In genomic region chr1:151763990-151764389, GRCh38 we compare ENCODE assay signal across 9 cellular contexts. TPM values are rescaled to one million over a fixed set of nuclear protein-coding genes. Genes with fewer than 3 reads are reported as not detected.
DNase-seq lines count a peak whose midpoint lies in the region; ATAC-seq and TF ChIP-seq lines count a peak whose summit lies in the region.
"Had no signal": no experiment of that assay in that cellular context is flagged by ENCODE, and none has a peak within 500 bp of the region (broad histone marks: within the 10 kb centered on the region; RNA-seq: fewer than 3 reads in every experiment).

No MANE protein-coding gene starts in this region.

- peak overlapping the region; percentile 80 to 84 for H3K27ac ChIP-seq in testis

- H3K9me3 ChIP-seq in iPS-18c (ENCODE audit: control insufficient read depth, insufficient read depth, low read length) (peaks cover 2% of the 10 kb centered on the region), testis (no peaks in the 10 kb centered on the region)

- H3K4me1 ChIP-seq in testis: no peaks in the 10 kb centered on the region

- H3K27me3 Mint-ChIP-seq in T-helper 1 cell treated with Interleukin-12 subunit alpha and Interleukin-12 subunit beta and Interleukin-4 antibody, amounts not matched to agents 30 μg/mL and 1 μg/mL, for 36 hours (ENCODE audit: low read depth): no peaks in the 10 kb centered on the region
- no peaks in the 10 kb centered on the region for H3K27me3 Mint-ChIP-seq in activated naive CD8-positive, alpha-beta T cell

- intact Hi-C loops in testis (cut with DNase I; ENCODE audit: low total_unique reads): no loop called here

- DNase-seq in T-helper 1 cell (no peak), testis (no peak), MV-4-11 (lab: John Stamatoyannopoulos, UW) (no peak), omental fat pad (ENCODE audit: low spot score) (no peak)

- TF ChIP-seq CTCF in testis (IDR thresholded peaks at IDR 0.05) (no peak), omental fat pad (IDR thresholded peaks at IDR 0.05) (no peak)

- ATAC-seq in omental fat pad (ENCODE audit: low FRiP score): no peak
- no peak for ATAC-seq in HG03521 (IDR thresholded peaks at IDR 0.05; ENCODE audit: unreplicated experiment)

- H3K36me3 Mint-ChIP-seq in T-helper 1 cell treated with Interleukin-12 subunit alpha and Interleukin-12 subunit beta and Interleukin-4 antibody, amounts not matched to agents 30 μg/mL and 1 μg/mL, for 36 hours (ENCODE audit: low read depth): peaks cover 27% of the 10 kb centered on the region
- peaks cover 2% of the 10 kb centered on the region for H3K36me3 Mint-ChIP-seq in activated naive CD8-positive, alpha-beta T cell

- H3K27ac Mint-ChIP-seq in T-helper 1 cell treated with Interleukin-12 subunit alpha and Interleukin-12 subunit beta and Interleukin-4 antibody, amounts not matched to agents 30 μg/mL and 1 μg/mL, for 36 hours: peak overlapping the region; percentile 87
- peak overlapping the region; percentile 97 for H3K27ac Mint-ChIP-seq in activated naive CD8-positive, alpha-beta T cell

- H3K4me3 ChIP-seq in iPS-18c (ENCODE audit: insufficient read depth, low read depth, low read length) (peak overlapping the region; percentile 81), testis (peak overlapping the region; percentile 79 to 85)

- no peaks in the 10 kb centered on the region for H3K27me3 ChIP-seq in testis

- H3K4me1 Mint-ChIP-seq in T-helper 1 cell treated with Interleukin-12 subunit alpha and Interleukin-12 subunit beta and Interleukin-4 antibody, amounts not matched to agents 30 μg/mL and 1 μg/mL, for 36 hours (ENCODE audit: low read depth): peaks cover 25% of the 10 kb centered on the region
- peaks cover 17% of the 10 kb centered on the region for H3K4me1 Mint-ChIP-seq in activated naive CD8-positive, alpha-beta T cell (ENCODE audit: low read depth)

- WGBS in testis, 2 donors: 33 to 38% methylated on average over 10 of the region's 10 CpGs

- H3K9me3 Mint-ChIP-seq in T-helper 1 cell treated with Interleukin-12 subunit alpha and Interleukin-12 subunit beta and Interleukin-4 antibody, amounts not matched to agents 30 μg/mL and 1 μg/mL, for 36 hours: no peaks in the 10 kb centered on the region
- H3K9me3 Mint-ChIP-seq in activated naive CD8-positive, alpha-beta T cell (ENCODE audit: low read depth): no peaks in the 10 kb centered on the region

- peak overlapping the region; percentile 85 for H3K4me3 Mint-ChIP-seq in T-helper 1 cell treated with Interleukin-12 subunit alpha and Interleukin-12 subunit beta and Interleukin-4 antibody, amounts not matched to agents 30 μg/mL and 1 μg/mL, for 36 hours
- H3K4me3 Mint-ChIP-seq in activated naive CD8-positive, alpha-beta T cell: peak overlapping the region; percentile 94

- no peaks in the 10 kb centered on the region for H3K36me3 ChIP-seq in testis (ENCODE audit: low read depth, missing control alignments)

- TF ChIP-seq POLR2A in testis (IDR thresholded peaks at IDR 0.05): no peak

RNA-seq across cellular contexts. Expression of gene MRPL9, which starts 0.7 kb away (rescaled TPM):
- 10 to 100 TPM; 53.5 to 70.6 TPM for total RNA-seq in testis
- polyA plus RNA-seq in testis (ENCODE audit: insufficient read depth, low read depth, low replicate concordance): 75.0 TPM
- total RNA-seq in omental fat pad: 10 to 100 TPM; 38.8 to 53.4 (median 46.8) TPM

RNA-seq across cellular contexts. Expression of gene TDRKH, which starts 26.3 kb away (rescaled TPM):
- total RNA-seq in testis: 10 to 100 TPM; 26.3 to 31.5 TPM
- 50.9 TPM for polyA plus RNA-seq in testis (ENCODE audit: insufficient read depth, low read depth, low replicate concordance)
- 1 to 10 TPM; 3.2 to 4.9 (median 4.1) TPM for total RNA-seq in omental fat pad

RNA-seq across cellular contexts. Expression of gene LINGO4, which starts 41.2 kb away (rescaled TPM):
- total RNA-seq in testis (1 to 10 TPM; 3.1 to 3.5 TPM), omental fat pad (under 1 TPM in 1 of 4 donors, not detected in 3; 0.19 TPM)
- 1.4 TPM for polyA plus RNA-seq in testis (ENCODE audit: insufficient read depth, low read depth, low replicate concordance)
- total RNA-seq: dermis microvascular lymphatic vessel endothelial cell had no signal

RNA-seq across cellular contexts. Expression of gene RIIAD1, which starts 42.7 kb away (rescaled TPM):
- total RNA-seq in testis: 10 to 100 TPM in 1 of 2 donors, 1 to 10 TPM in 1; 6.4 to 30.2 TPM
- 20.5 TPM for polyA plus RNA-seq in testis (ENCODE audit: insufficient read depth, low read depth, low replicate concordance)
- not detected for total RNA-seq in omental fat pad
- total RNA-seq: dermis microvascular lymphatic vessel endothelial cell had no signal

RNA-seq across cellular contexts. Expression of gene CELF3, which starts 47.4 kb away (rescaled TPM):
- total RNA-seq in testis: 1 to 10 TPM; 3.2 to 4.6 TPM
- polyA plus RNA-seq in testis (ENCODE audit: insufficient read depth, low read depth, low replicate concordance): 2.6 TPM
- not detected for total RNA-seq in omental fat pad
- total RNA-seq: dermis microvascular lymphatic vessel endothelial cell had no signal

Comparison
In these comparisons a context has a peak if more than half of its experiments do, and no peak if none do; other contexts are left out.
1. RNA of gene TDRKH, which starts 26.3 kb away (total RNA-seq): 26.3 to 31.5 TPM in testis; 3.2 to 4.9 TPM in omental fat pad; every median in the first group is over 4 times any median in the second.